Comparison of ENCODE assay signal across 10 cellular contexts in the genomic region with DNA sequence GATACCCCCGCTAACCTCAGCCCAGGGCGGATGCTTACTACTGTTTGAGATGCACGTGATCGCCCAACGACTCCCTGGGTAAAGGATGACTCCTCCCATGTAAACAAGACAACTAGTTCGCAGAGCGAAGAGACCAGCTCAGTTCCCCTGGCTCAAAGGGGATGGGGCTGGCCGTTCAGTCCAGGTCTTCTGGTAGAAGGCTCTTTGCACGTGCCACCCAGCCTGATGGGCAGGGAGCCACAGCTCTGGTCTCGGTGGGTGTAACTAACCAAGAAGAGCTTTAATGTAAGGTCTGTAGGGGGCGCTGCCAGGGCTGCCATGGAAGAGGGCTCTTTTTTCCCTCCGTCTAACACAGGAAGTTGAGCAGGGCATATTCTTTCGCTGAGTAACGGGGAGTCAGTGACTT. TPM values are rescaled to one million over a fixed set of nuclear protein-coding genes. Genes with fewer than 3 reads are reported as not detected.
A peak's percentile ranks its signal among the peaks of the same experiment; 100 is the strongest.
DNase-seq lines count a peak whose midpoint lies in the region; ATAC-seq, FAIRE-seq and TF ChIP-seq lines count a peak whose summit lies in the region.
"Had no signal": no experiment of that assay in that cellular context is flagged by ENCODE, and none has a peak within 500 bp of the region (broad histone marks: within the 10 kb centered on the region; RNA-seq: fewer than 3 reads in every experiment).

No MANE protein-coding gene starts in this region.

- intact Hi-C loops in stomach (cut with DNase I; ENCODE audit: low total_unique reads) (no loop called here), kidney (cut with DNase I) (no loop called here)

- no peaks in the 10 kb centered on the region for H3K36me3 Mint-ChIP-seq in chondrocyte (ENCODE audit: low read depth)

- no peak for TF ChIP-seq POLR2A in stomach (IDR thresholded peaks at IDR 0.05)

- peaks cover 9% of the 10 kb centered on the region for H3K9me3 Mint-ChIP-seq in chondrocyte (ENCODE audit: low read depth)

- no peaks in the 10 kb centered on the region for H3F3A ChIP-seq in GM23248 (ENCODE audit: insufficient read depth)

- H3K4me1 ChIP-seq in GM23248 (ENCODE audit: insufficient read depth) (no peaks in the 10 kb centered on the region), stomach (no peaks in the 10 kb centered on the region), kidney (ENCODE audit: control insufficient read depth in 1 of 2, insufficient read depth in 1 of 2, low read depth in 1 of 2, low read length in 2 of 2) (no peaks in the 10 kb centered on the region)

- TF ChIP-seq EP300 in stomach (IDR thresholded peaks at IDR 0.05), result no peak

- H3K9ac ChIP-seq in GM23248 (no peak overlapping the region), kidney (ENCODE audit: low read length in 2 of 2) (no peak overlapping the region)
- H3K9ac ChIP-seq: KMS-11 had no signal

- H2AFZ ChIP-seq in GM23248, result no peak overlapping the region

- in situ Hi-C loops in GM23248 (cut with MboI), result no loop called here

- TF ChIP-seq CTCF in WERI-Rb-1 (IDR thresholded peaks at IDR 0.05; ENCODE audit: low read depth, low read length) (peak; percentile 46), chondrocyte (IDR thresholded peaks at IDR 0.05) (peak; percentile 44), stomach (IDR thresholded peaks at IDR 0.05) (no peak), kidney (IDR thresholded peaks at IDR 0.05; ENCODE audit: borderline replicate concordance, extremely low read depth, insufficient read depth) (no peak)

- H3K27ac ChIP-seq in GM23248 (no peak overlapping the region), WERI-Rb-1 (no peak overlapping the region), stomach (no peak overlapping the region), kidney (ENCODE audit: low read depth in 2 of 2, low read length in 2 of 2) (no peak overlapping the region)
- H3K27ac ChIP-seq: KMS-11 had no signal

- H3K36me3 ChIP-seq in GM23248 (ENCODE audit: low read depth) (no peaks in the 10 kb centered on the region), WERI-Rb-1 (no peaks in the 10 kb centered on the region), stomach (no peaks in the 10 kb centered on the region), kidney (ENCODE audit: control insufficient read depth in 1 of 2, insufficient read depth in 2 of 2, low read length in 2 of 2) (no peaks in the 10 kb centered on the region)

- H4K20me1 ChIP-seq in GM23248 (ENCODE audit: insufficient read depth), result no peaks in the 10 kb centered on the region

- H3K79me2 ChIP-seq in GM23248 (ENCODE audit: insufficient read depth), result no peaks in the 10 kb centered on the region

- 52 to 55% methylated on average over 14 of the region's 14 CpGs for WGBS in GM23248 (ENCODE audit: low coverage in 1 of 2, low lambda C conversion rate in 2 of 2, missing lambda C conversion rate in 2 of 2), 2 experiments
- WGBS in stomach, 5 donors, result 47 to 57% (median 54%) methylated on average over 13 to 14 of the region's 14 CpGs

- no peaks in the 10 kb centered on the region for H3K9me3 ChIP-seq in GM23248 (ENCODE audit: low read depth)
- H3K9me3 ChIP-seq in WERI-Rb-1 (ENCODE audit: severe bottlenecking), result peaks cover 3% of the 10 kb centered on the region
- peaks cover 0 to 4% (median 0%) of the 10 kb centered on the region in 4 donors for H3K9me3 ChIP-seq in stomach
- no peaks in the 10 kb centered on the region for H3K9me3 ChIP-seq in kidney (ENCODE audit: control insufficient read depth in 1 of 2, low read length in 2 of 2)

- H3K4me1 Mint-ChIP-seq in chondrocyte (ENCODE audit: low read depth), result no peaks in the 10 kb centered on the region

- no peak for FAIRE-seq in kidney (lab: Jason Lieb, UNC)

- no peak overlapping the region for H3K4me2 ChIP-seq in GM23248 (ENCODE audit: unreplicated experiment)
- H3K4me2 ChIP-seq: KMS-11 had no signal

- ATAC-seq in GM19395 (IDR thresholded peaks at IDR 0.05; ENCODE audit: unreplicated experiment) (no peak), GM18873 (IDR thresholded peaks at IDR 0.05; ENCODE audit: low FRiP score, unreplicated experiment) (no peak)

- DNase-seq in GM23248, result peak; percentile 12
- DNase-seq in WERI-Rb-1, result no peak
- DNase-seq in chondrocyte (ENCODE audit: low spot score), result no peak
- peak; percentile 36 for DNase-seq in stimulated activated CD4-positive, alpha-beta T cell treated with anti-CD3 and anti-CD28 coated beads, Interleukin-4, amount 100 ng/mL, for 1 hour
- DNase-seq in stomach, result no peak
- DNase-seq in kidney, result no peak

- H3K9me2 ChIP-seq in GM23248 (ENCODE audit: insufficient read depth), result no peaks in the 10 kb centered on the region

- H3K27me3 ChIP-seq in GM23248 (replicated peaks; ENCODE audit: insufficient read depth) (no peaks in the 10 kb centered on the region), WERI-Rb-1 (ENCODE audit: insufficient read depth, low read depth, severe bottlenecking) (no peaks in the 10 kb centered on the region), stomach (no peaks in the 10 kb centered on the region)

- no peak overlapping the region for H3K27ac Mint-ChIP-seq in chondrocyte (ENCODE audit: unreplicated experiment)

- H3K4me3 Mint-ChIP-seq in chondrocyte (ENCODE audit: unreplicated experiment), result no peak overlapping the region

- H3K4me3 ChIP-seq in GM23248 (no peak overlapping the region), WERI-Rb-1 (ENCODE audit: low read depth, low read length) (no peak overlapping the region), stomach (no peak overlapping the region), kidney (ENCODE audit: low read length in 2 of 2) (no peak overlapping the region)
- H3K4me3 ChIP-seq: lung had no signal

- H3K27me3 Mint-ChIP-seq in chondrocyte (ENCODE audit: low read depth), result peaks cover 20% of the 10 kb centered on the region

RNA-seq across cellular contexts. Expression of gene PARP1, which starts 49.4 kb away (rescaled TPM):
- 50.0 and 70.4 TPM in 2 replicates for total RNA-seq in GM23248 (2014; rRNA removed; shearing (Covaris generic))
- polyA plus RNA-seq in GM23248 (2016; fragmentation: Nextera tagmentation; extraction: Ambion mirVana) (46.2 and 53.4 TPM in 2 replicates), stomach (10 to 100 TPM; 17.4 to 24.8 (median 19.4) TPM), kidney (ENCODE audit: insufficient read depth, low read depth, low replicate concordance) (37.9 TPM)
- total RNA-seq in chondrocyte (43.9 to 77.5 TPM (median 48.6 TPM) in 3 replicates), stomach (100 to 1,000 TPM in 1 of 5 donors, 10 to 100 TPM in 4; 20.0 to 103 (median 54.5) TPM), kidney (71.1 TPM)

Comparison
In these comparisons a context has a peak if more than half of its experiments do, and no peak if none do; other contexts are left out.
1. DNase-seq: peak in GM23248 (single experiment) and stimulated activated CD4-positive, alpha-beta T cell treated with anti-CD3 and anti-CD28 coated beads, Interleukin-4, amount 100 ng/mL, for 1 hour (single experiment); none in WERI-Rb-1 (single experiment), chondrocyte (single experiment), stomach (single experiment) and kidney (single experiment).
2. CTCF ChIP-seq: peak in WERI-Rb-1 (single experiment) and chondrocyte (single experiment); none in stomach (0 of 7) and kidney (single experiment).